19 cellular contexts compared by ENCODE assay signal in genomic region chr3:185831195-185831594, GRCh38.
"Had no signal": no experiment of that assay in that cellular context is flagged by ENCODE, and none has a peak within 500 bp of the region (broad histone marks: within the 10 kb centered on the region; RNA-seq: fewer than 3 reads in every experiment).

No MANE protein-coding gene starts in this region.

- DNase-seq: activated CD4-positive, alpha-beta T cell treated with anti-CD3 and anti-CD28 coated beads, Interleukin-2, amount 50 U/mL, for 4 hours; activated CD8-positive, alpha-beta memory T cell treated with anti-CD3 and anti-CD28 coated beads for 24 hours; activated CD8-positive, alpha-beta memory T cell treated with anti-CD3 and anti-CD28 coated beads, Interleukin-2, amount 50 U/mL, for 4 hours; activated naive CD4-positive, alpha-beta T cell; activated T-cell treated with anti-CD3 and anti-CD28 coated beads, Interleukin-2, amount 50 U/mL, for 24 hours; adrenal gland; brain microvascular endothelial cell; central memory CD4-positive, alpha-beta T cell; dermis blood vessel endothelial cell; effector CD8-positive, alpha-beta T cell; foreskin keratinocyte; glutamatergic neuron; immature natural killer cell; ovary; right cardiac atrium; stimulated activated CD4-positive, alpha-beta T cell treated with anti-CD3 and anti-CD28 coated beads, Interleukin-4, amount 100 ng/mL, for 24 hours; stimulated activated naive CD4-positive, alpha-beta T cell treated with Interleukin-2 at 50 U/mL for 16 hours; T1000; upper lobe of left lung had no signal
